Comparison of ENCODE assay signal across 9 cellular contexts in genomic region chr13:109700176-109700575, GRCh38.
DNase-seq lines count a peak whose midpoint lies in the region; ATAC-seq, FAIRE-seq and TF ChIP-seq lines count a peak whose summit lies in the region.
"Had no signal": no experiment of that assay in that cellular context is flagged by ENCODE, and none has a peak within 500 bp of the region (broad histone marks: within the 10 kb centered on the region; RNA-seq: fewer than 3 reads in every experiment).

No MANE protein-coding gene starts in this region.

- H3K27me3 Mint-ChIP-seq in astrocyte (ENCODE audit: low read depth, unreplicated experiment) = peaks cover 5% of the 10 kb centered on the region

- FAIRE-seq in astrocyte (lab: Jason Lieb, UNC) = no peak

- H3K9me3 Mint-ChIP-seq in astrocyte (ENCODE audit: unreplicated experiment) = peaks cover 15% of the 10 kb centered on the region
- H3K9me3 Mint-ChIP-seq: activated naive CD4-positive, alpha-beta T cell treated with anti-CD3 and anti-CD28 coated beads, Interleukin-2, amount 50 U/mL, for 24 hours had no signal

- ATAC-seq in GM21528 (IDR thresholded peaks at IDR 0.05; ENCODE audit: low FRiP score, unreplicated experiment) (no peak), HG02623 (IDR thresholded peaks at IDR 0.05; ENCODE audit: unreplicated experiment) (no peak)

- H3K79me2 ChIP-seq in astrocyte (ENCODE audit: insufficient read depth, low read length) = no peaks in the 10 kb centered on the region

- no peaks in the 10 kb centered on the region for H3K36me3 ChIP-seq in astrocyte (ENCODE audit: insufficient read depth, low read length)

- no peak overlapping the region for H3K27ac ChIP-seq in astrocyte (ENCODE audit: low read depth, low read length)

- H3K4me3 ChIP-seq in astrocyte (ENCODE audit: insufficient read depth, low read depth, low read length) = no peak overlapping the region

- peaks cover 18% of the 10 kb centered on the region for H3K4me1 Mint-ChIP-seq in astrocyte (ENCODE audit: low read depth, unreplicated experiment)

- peaks cover 5% of the 10 kb centered on the region for H3K36me3 Mint-ChIP-seq in astrocyte (ENCODE audit: low read depth, unreplicated experiment)
- H3K36me3 Mint-ChIP-seq: activated naive CD4-positive, alpha-beta T cell treated with anti-CD3 and anti-CD28 coated beads, Interleukin-2, amount 50 U/mL, for 24 hours had no signal

- peak overlapping the region; percentile 92 for H3K27ac Mint-ChIP-seq in astrocyte (ENCODE audit: unreplicated experiment)
- H3K27ac Mint-ChIP-seq: activated naive CD4-positive, alpha-beta T cell treated with anti-CD3 and anti-CD28 coated beads, Interleukin-2, amount 50 U/mL, for 24 hours had no signal

- no peak overlapping the region for H2AFZ ChIP-seq in astrocyte (ENCODE audit: low read depth, low read length)

- no peak overlapping the region for H3K9ac ChIP-seq in astrocyte (ENCODE audit: low read length)

- peaks cover 13% of the 10 kb centered on the region for H3K27me3 ChIP-seq in astrocyte (ENCODE audit: insufficient read depth, low read length)

- peak overlapping the region; percentile 27 for H3K4me2 ChIP-seq in astrocyte (ENCODE audit: low read length)

- TF ChIP-seq CTCF in astrocyte (IDR thresholded peaks at IDR 0.05; ENCODE audit: insufficient read depth, low read depth, low read length) = no peak

- H4K20me1 ChIP-seq in astrocyte (ENCODE audit: insufficient read depth, low read length) = no peaks in the 10 kb centered on the region

- peak; percentile 28 for DNase-seq in EH (ENCODE audit: low read depth)
- peak; percentile 96 for DNase-seq in NCI-H2171 treated with DMSO at 0.1 percent for 48 hours (lab: John Stamatoyannopoulos, UW)
- DNase-seq in astrocyte (ENCODE audit: low read depth) = peak; percentile 68
- DNase-seq in islet precursor cell = peak; percentile 69
- DNase-seq in OCI-M2 (lab: John Stamatoyannopoulos, UW; ENCODE audit: unreplicated experiment) = no peak
- DNase-seq in stimulated activated naive CD4-positive, alpha-beta T cell treated with Interleukin-2 at 50 U/mL for 16 hours (lab: John Stamatoyannopoulos, UW) = no peak

- no peaks in the 10 kb centered on the region for H3K9me3 ChIP-seq in astrocyte (ENCODE audit: insufficient read depth, low read depth, low read length)

- H3K4me1 ChIP-seq in astrocyte (ENCODE audit: insufficient read depth, low read length) = peaks cover 13% of the 10 kb centered on the region

- no peak overlapping the region for H3K4me3 Mint-ChIP-seq in astrocyte (ENCODE audit: unreplicated experiment)
- H3K4me3 Mint-ChIP-seq: activated naive CD4-positive, alpha-beta T cell treated with anti-CD3 and anti-CD28 coated beads, Interleukin-2, amount 50 U/mL, for 24 hours had no signal

Comparison
In these comparisons a context has a peak if more than half of its experiments do, and no peak if none do; other contexts are left out.
1. DNase-seq: peak in EH (single experiment), NCI-H2171 treated with DMSO at 0.1 percent for 48 hours (single experiment), astrocyte (single experiment) and islet precursor cell (single experiment); none in OCI-M2 (single experiment) and stimulated activated naive CD4-positive, alpha-beta T cell treated with Interleukin-2 at 50 U/mL for 16 hours (single experiment).